8 cellular contexts compared by ENCODE assay signal in the genomic region with DNA sequence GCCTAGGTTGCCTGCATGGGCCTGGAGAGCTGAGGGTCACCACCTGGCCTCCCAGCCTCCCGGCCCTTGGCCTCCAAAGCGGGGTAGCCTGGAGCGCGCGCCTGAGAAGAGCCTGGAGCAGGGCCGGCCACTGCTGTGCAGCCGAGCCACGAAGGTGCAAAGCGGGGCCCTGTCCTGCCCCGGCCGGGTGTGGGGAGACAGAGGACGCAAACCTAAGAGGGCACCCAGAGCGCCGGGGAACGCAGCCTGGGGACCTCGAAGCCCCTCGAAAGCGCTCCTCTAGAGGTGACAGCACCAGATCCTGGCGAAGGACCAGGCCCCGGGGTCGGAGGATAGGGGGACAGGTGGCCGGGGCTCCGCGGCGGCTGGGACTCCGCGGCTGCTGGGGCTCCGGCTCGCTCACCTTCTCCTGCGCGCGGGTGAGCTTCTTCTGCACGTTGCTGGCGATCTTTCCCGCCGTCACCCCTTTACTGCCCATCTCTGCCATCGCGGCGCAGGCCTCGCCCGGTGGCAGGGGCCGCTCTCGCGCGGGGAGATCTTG. TPM values are rescaled to one million over a fixed set of nuclear protein-coding genes. Genes with fewer than 3 reads are reported as not detected.
A peak's percentile ranks its signal among the peaks of the same experiment; 100 is the strongest.
DNase-seq lines count a peak whose midpoint lies in the region; ATAC-seq, FAIRE-seq and TF ChIP-seq lines count a peak whose summit lies in the region.

No MANE protein-coding gene starts in this region.

- ATAC-seq in HCT116 = peak; percentile 22
- peak; percentile 27 for ATAC-seq in central memory CD8-positive, alpha-beta T cell (replicated peaks; ENCODE audit: extremely low read depth, poor library complexity, severe bottlenecking)
- ATAC-seq in HepG2 = peak; percentile 35
- no peak for ATAC-seq in GM18858 (IDR thresholded peaks at IDR 0.05; ENCODE audit: unreplicated experiment)

- H3K4me2 ChIP-seq in HCT116 (ENCODE audit: low read length) = peak overlapping the region; percentile 94
- H3K4me2 ChIP-seq in HepG2 (ENCODE audit: low read depth, low read length) = peak overlapping the region; percentile 90

- H3K9ac ChIP-seq in HCT116 (ENCODE audit: low read length) (peak overlapping the region; percentile 76), HepG2 (ENCODE audit: insufficient read depth, low read depth, low read length) (no peak overlapping the region; the same call in 1 of the 2 replicates)

- H3K9me2 ChIP-seq in HCT116 (ENCODE audit: insufficient read depth) = no peaks in the 10 kb centered on the region

- peak; percentile 42 for DNase-seq in GM12892 (ENCODE audit: insufficient read length)
- DNase-seq in HCT116 (ENCODE audit: low read depth, low spot score) = no peak
- peak; percentile 43 for DNase-seq in NB4 (ENCODE audit: low read depth)
- DNase-seq in central memory CD8-positive, alpha-beta T cell (ENCODE audit: low spot score in 2 of 2) = no peak
- no peak for DNase-seq in HepG2 (ENCODE audit: low spot score)
- peak; percentile 76 to 78 for DNase-seq in suprapubic skin (ENCODE audit: low spot score in 2 of 2)
- DNase-seq in occipital lobe (lab: John Stamatoyannopoulos, UW) = no peak

- H4K20me1 ChIP-seq in HCT116 (ENCODE audit: insufficient read depth) (no peaks in the 10 kb centered on the region), HepG2 (ENCODE audit: insufficient read depth, low read length) (no peaks in the 10 kb centered on the region)

- H3K27ac Mint-ChIP-seq in central memory CD8-positive, alpha-beta T cell (ENCODE audit: low read depth) = no peak overlapping the region

- RAD21 ChIA-PET in HCT116 (lab: Charles Lee; ENCODE audit: low non-redundant PET in 1 of 2, low total read pairs in 2 of 2, uncharacterized antibody in 2 of 2, unreplicated experiment in 2 of 2) = interaction anchor here in 1 of 2 experiments (1.7 kb wide), 1 partner anchor 39 kb away, joined by 5 read pairs; no protein-coding TSS in a partner anchor

- H3K4me3 Mint-ChIP-seq in central memory CD8-positive, alpha-beta T cell = peak overlapping the region; percentile 88

- TF ChIP-seq POLR2A in GM12892 (IDR thresholded peaks at IDR 0.05; ENCODE audit: low read depth, low read length) (no peak), HCT116 (IDR thresholded peaks at IDR 0.05; ENCODE audit: borderline replicate concordance, extremely low read depth, insufficient read depth, insufficient read length) (no peak), NB4 (IDR thresholded peaks at IDR 0.05; ENCODE audit: extremely low read depth, insufficient read length) (no peak), HepG2 (IDR thresholded peaks at IDR 0.05; ENCODE audit: insufficient read depth in 1 of 2, low read depth in 2 of 2, low read length in 2 of 2) (no peak), suprapubic skin (IDR thresholded peaks at IDR 0.05) (no peak)

- intact Hi-C loops in HCT116 (cut with micrococcal nuclease) (loop anchor here (2.0 kb wide), 1 partner anchor 38 kb away; no protein-coding TSS in a partner anchor), HepG2 (cut with micrococcal nuclease; ENCODE audit: unreplicated experiment) (no loop called here)

- TF ChIP-seq RAD21 in HCT116 (IDR thresholded peaks at IDR 0.05; ENCODE audit: low read depth) (no peak), HepG2 (CRISPR knock-in tag; IDR thresholded peaks at IDR 0.05) (no peak)

- no peaks in the 10 kb centered on the region for H3K9me3 Mint-ChIP-seq in central memory CD8-positive, alpha-beta T cell

- H3K9me3 ChIP-seq in HCT116 (ENCODE audit: control insufficient read depth in 1 of 2, insufficient read depth in 1 of 2, low read depth in 1 of 2, low read length in 2 of 2) = no peaks in the 10 kb centered on the region
- no peaks in the 10 kb centered on the region for H3K9me3 ChIP-seq in HepG2 (ENCODE audit: low read length)
- H3K9me3 ChIP-seq in suprapubic skin = no peaks in the 10 kb centered on the region

- BruUV-seq in HCT116 (replicated peaks; lab: Mats Ljungman, UMichigan) (no TSS peak), HepG2 (replicated peaks; lab: Mats Ljungman, UMichigan) (no TSS peak)

- no peaks in the 10 kb centered on the region for H3K36me3 ChIP-seq in HCT116 (ENCODE audit: control insufficient read depth in 1 of 2, insufficient read depth in 2 of 2, low read length in 2 of 2)
- no peaks in the 10 kb centered on the region for H3K36me3 ChIP-seq in HepG2 (replicated peaks in 1 of 2; ENCODE audit: control insufficient read depth in 1 of 2, insufficient read depth in 2 of 2, low read length in 2 of 2)
- H3K36me3 ChIP-seq in suprapubic skin = no peaks in the 10 kb centered on the region

- POLR2A ChIA-PET in HCT116 (lab: Charles Lee) (interaction anchor here (1.1 kb wide), 1 partner anchor 41 kb away, joined by 3 read pairs; no protein-coding TSS in a partner anchor), HepG2 (lab: Yijun Ruan, JAX) (no interaction called here)

- peaks cover 4% of the 10 kb centered on the region for H3K4me1 Mint-ChIP-seq in central memory CD8-positive, alpha-beta T cell

- H2AFZ ChIP-seq in HCT116 (ENCODE audit: low read depth, low read length, poor library complexity, severe bottlenecking) = no peak overlapping the region
- no peak overlapping the region for H2AFZ ChIP-seq in HepG2 (ENCODE audit: low read length)

- 3% methylated on average over 25 of the region's 45 CpGs for WGBS in HepG2 (ENCODE audit: low lambda C conversion rate)
- WGBS in suprapubic skin = under 1% methylated on average over 19 of the region's 45 CpGs

- H3K27ac ChIP-seq in HCT116 (ENCODE audit: low read depth, low read length) (peak overlapping the region; percentile 56), HepG2 (ENCODE audit: extremely low read length, insufficient read depth, low read length) (no peak overlapping the region), suprapubic skin (peak overlapping the region; percentile 77)

- H3K27me3 Mint-ChIP-seq in central memory CD8-positive, alpha-beta T cell = no peaks in the 10 kb centered on the region

- H3K27me3 ChIP-seq in HCT116 (ENCODE audit: insufficient read depth, low read length) (no peaks in the 10 kb centered on the region), HepG2 (ENCODE audit: control insufficient read depth in 1 of 2, insufficient read depth in 2 of 2, low read length in 2 of 2) (peaks cover 15 to 73% of the 10 kb centered on the region in 2 experiments), suprapubic skin (no peaks in the 10 kb centered on the region)

- no peak for TF ChIP-seq EP300 in HepG2 (IDR thresholded peaks at IDR 0.05; ENCODE audit: low read depth in 2 of 2, low read length in 2 of 2)
- no peak for TF ChIP-seq EP300 in HepG2 (CRISPR knock-in tag; IDR thresholded peaks at IDR 0.05; ENCODE audit: borderline replicate concordance)
- TF ChIP-seq EP300 in suprapubic skin (IDR thresholded peaks at IDR 0.05) = no peak

- H3K79me2 ChIP-seq in HCT116 (ENCODE audit: insufficient read depth, low read length) = peaks cover 30% of the 10 kb centered on the region; the same call in 1 of the 2 replicates
- no peaks in the 10 kb centered on the region for H3K79me2 ChIP-seq in HepG2 (ENCODE audit: insufficient read depth, low read length)

- CTCF ChIA-PET in HCT116 (lab: Charles Lee) = interaction anchor here (0.9 to 1.1 kb wide), 2 partner anchors 10 to 91 kb away, joined by 3 read pairs; no protein-coding TSS in a partner anchor
- CTCF ChIA-PET in HepG2 (lab: Yijun Ruan, JAX; ENCODE audit: low intra/inter-chr PET ratio, low total read pairs) = no interaction called here

- H3K4me3 ChIP-seq in HCT116 (replicated peaks in 1 of 2; ENCODE audit: low read depth in 1 of 2, low read length in 2 of 2) (peak overlapping the region; percentile 75 to 78), NB4 (ENCODE audit: low read depth, low read length) (peak overlapping the region; percentile 52), HepG2 (replicated peaks in 1 of 3; ENCODE audit: insufficient read depth in 1 of 3, low read depth in 2 of 3, low read length in 3 of 3) (peak overlapping the region; percentile 55 to 77 (median 67)), suprapubic skin (peak overlapping the region; percentile 87)

- in situ Hi-C loops in HepG2 (cut with HindIII; ENCODE audit: extremely low pct_ligation_motif_present, low pct_unique_long_range_greater_than_20kb) = no loop called here

- H3K36me3 Mint-ChIP-seq in central memory CD8-positive, alpha-beta T cell (ENCODE audit: insufficient read depth) = no peaks in the 10 kb centered on the region

- FAIRE-seq in GM12892 (lab: Jason Lieb, UNC) = no peak
- no peak for FAIRE-seq in HepG2 (lab: Jason Lieb, UNC)

- no peak for TF ChIP-seq CTCF in HCT116 (IDR thresholded peaks at IDR 0.05 in 2 of 3, conservative IDR thresholded peaks at IDR 0.05 in 1 of 3; ENCODE audit: borderline replicate concordance in 1 of 3, insufficient read depth in 1 of 3, low read depth in 2 of 3, low read length in 2 of 3)
- TF ChIP-seq CTCF in NB4 (IDR thresholded peaks at IDR 0.05; ENCODE audit: low read depth, low read length) = no peak
- no peak for TF ChIP-seq CTCF in HepG2 (CRISPR knock-in tag; IDR thresholded peaks at IDR 0.05)
- TF ChIP-seq CTCF in suprapubic skin (IDR thresholded peaks at IDR 0.05) = no peak

- H3K4me1 ChIP-seq in HCT116 (ENCODE audit: control insufficient read depth in 1 of 2, insufficient read depth in 2 of 2, low read length in 2 of 2) (peaks cover 6 to 29% of the 10 kb centered on the region in 2 experiments), HepG2 (ENCODE audit: insufficient read depth, low read length) (peaks cover 29% of the 10 kb centered on the region), suprapubic skin (peaks cover 37% of the 10 kb centered on the region)

RNA-seq across cellular contexts. Expression of gene BIN1, which starts 0.4 kb away (rescaled TPM):
- 7.0 TPM for polyA plus RNA-seq in GM12892 (2012; ENCODE audit: missing spikeins)
- total RNA-seq in HCT116 (2021; ENCODE audit: unreplicated experiment) (31.8 TPM), HepG2 (2016; rRNA removed; fragmentation: Illumina TruSeq; extraction: Trizol) (0.93 and 0.98 TPM in 2 replicates), suprapubic skin (10 to 100 TPM in 1 of 4 donors, 1 to 10 TPM in 3; 5.6 to 13.3 (median 8.8) TPM), occipital lobe (45.2 TPM)
- 39.0 and 41.5 TPM in 2 replicates for polyA plus RNA-seq in HCT116 (2012)
- 0.61 and 1.1 TPM in 2 replicates for total RNA-seq in HepG2 (2016; cell fraction: cytosol; rRNA removed; fragmentation: Illumina TruSeq; extraction: Trizol; ENCODE audit: low read depth)
- total RNA-seq in HepG2 (2016; cell fraction: insoluble cytoplasmic fraction; rRNA removed; fragmentation: Illumina TruSeq; extraction: Trizol) = 0.58 and 0.97 TPM in 2 replicates
- 1.2 TPM in 2 replicates for total RNA-seq in HepG2 (2016; cell fraction: membrane; rRNA removed; fragmentation: Illumina TruSeq; extraction: Trizol)
- 0.28 and 0.41 TPM in 2 replicates for total RNA-seq in HepG2 (2016; cell fraction: nucleus; rRNA removed; fragmentation: Illumina TruSeq; extraction: Trizol)
- 0.51 and 1.2 TPM in 2 replicates for polyA plus RNA-seq in HepG2 (2011; rRNA removed)
- polyA plus RNA-seq in HepG2 (2011; cell fraction: cytosol; rRNA removed) = 0.42 and 1.3 TPM in 2 replicates
- 1.2 and 2.2 TPM in 2 replicates for polyA plus RNA-seq in HepG2 (2011; cell fraction: nucleus; rRNA removed)
- polyA plus RNA-seq in HepG2 (2012) = 1.3 and 1.6 TPM in 2 replicates
- 0.84 and 1.2 TPM in 2 replicates for polyA plus RNA-seq in HepG2 (2016; cell fraction: cytosol; fragmentation: Illumina TruSeq; extraction: Trizol; ENCODE audit: low read depth)
- 1.0 and 1.9 TPM in 2 replicates for polyA plus RNA-seq in HepG2 (2016; cell fraction: insoluble cytoplasmic fraction; fragmentation: Illumina TruSeq; extraction: Trizol; ENCODE audit: low read depth)
- polyA plus RNA-seq in HepG2 (2016; cell fraction: membrane; fragmentation: Illumina TruSeq; extraction: Trizol; ENCODE audit: low read depth) = 0.97 and 1.1 TPM in 2 replicates
- polyA plus RNA-seq in HepG2 (2016; cell fraction: nucleus; fragmentation: Illumina TruSeq; extraction: Trizol; ENCODE audit: insufficient read depth, low read depth) = 0.85 and 0.91 TPM in 2 replicates
- polyA minus RNA-seq in HepG2 (2011; rRNA and poly(A)+ RNA removed; ENCODE audit: low replicate concordance) = 0.84 and 28.9 TPM in 2 replicates
- polyA minus RNA-seq in HepG2 (2011; cell fraction: cytosol; rRNA and poly(A)+ RNA removed) = 0.59 and 0.79 TPM in 2 replicates
- polyA minus RNA-seq in HepG2 (2011; cell fraction: nucleus; rRNA and poly(A)+ RNA removed) = 0.50 and 0.90 TPM in 2 replicates

Comparison
In these comparisons a context has a peak if more than half of its experiments do, and no peak if none do; other contexts are left out.
1. DNase-seq: peak in GM12892 (single experiment), NB4 (single experiment) and suprapubic skin (2 of 2); none in HCT116 (single experiment), central memory CD8-positive, alpha-beta T cell (0 of 2), HepG2 (single experiment) and occipital lobe (single experiment).
2. Peak in every context shown above with its lines, with median percentiles within 50 percentile points of each other: H3K4me3 ChIP-seq.